9 cellular contexts compared by ENCODE assay signal in the genomic region with DNA sequence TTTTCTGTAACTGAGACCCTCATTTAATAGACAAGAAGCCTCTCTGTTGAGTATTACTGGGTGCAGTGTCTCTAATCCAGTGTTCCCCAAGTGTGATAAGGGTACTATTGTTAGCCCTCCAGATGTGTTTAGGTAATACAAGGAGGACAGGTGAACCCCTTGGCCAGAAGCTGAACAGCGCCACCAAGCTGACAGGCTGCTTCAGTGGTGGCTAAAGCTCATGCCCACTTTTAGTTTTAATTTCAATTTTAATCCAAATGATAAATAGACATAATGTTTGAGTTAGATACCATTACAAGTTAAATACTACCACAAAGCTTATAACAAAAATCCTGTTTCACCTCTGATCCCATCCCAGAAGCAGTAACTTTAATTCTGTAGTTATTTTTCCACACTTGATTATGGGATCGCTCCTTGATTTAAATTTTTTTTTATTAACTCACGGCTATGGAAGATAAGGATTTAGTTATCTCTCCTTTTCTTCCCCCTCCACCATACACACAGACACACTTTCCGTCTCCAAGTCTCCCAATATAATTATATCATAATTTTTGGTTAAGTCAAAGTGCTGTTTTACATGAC. TPM values are rescaled to one million over a fixed set of nuclear protein-coding genes. Genes with fewer than 3 reads are reported as not detected.
DNase-seq lines count a peak whose midpoint lies in the region; ATAC-seq and TF ChIP-seq lines count a peak whose summit lies in the region.
"Had no signal": no experiment of that assay in that cellular context is flagged by ENCODE, and none has a peak within 500 bp of the region (broad histone marks: within the 10 kb centered on the region; RNA-seq: fewer than 3 reads in every experiment).

No MANE protein-coding gene starts in this region.

- no peaks in the 10 kb centered on the region for H3K4me1 ChIP-seq in heart right ventricle
- H3K4me1 ChIP-seq in right cardiac atrium (ENCODE audit: control insufficient read depth, insufficient read depth, low read length): no peaks in the 10 kb centered on the region
- H3K4me1 ChIP-seq in OCI-LY7 (ENCODE audit: insufficient read depth, low read length, poor library complexity, severe bottlenecking): peaks cover 5% of the 10 kb centered on the region
- no peaks in the 10 kb centered on the region for H3K4me1 ChIP-seq in esophagus squamous epithelium
- H3K4me1 ChIP-seq in transverse colon: no peaks in the 10 kb centered on the region

- TF ChIP-seq CTCF in heart right ventricle (IDR thresholded peaks at IDR 0.05) (peak in 7 of 9 donors; percentile 21 to 53 (median 39)), OCI-LY7 (conservative IDR thresholded peaks at IDR 0.05; ENCODE audit: low read length) (peak; percentile 89), esophagus squamous epithelium (IDR thresholded peaks at IDR 0.05) (peak in 5 of 6 experiments; percentile 16 to 49 (median 32)), transverse colon (IDR thresholded peaks at IDR 0.05) (peak; percentile 26 to 42 (median 32))

- no TSS peak for BruUV-seq in OCI-LY7 (replicated peaks; lab: Mats Ljungman, UMichigan)

- H3K4me2 ChIP-seq in OCI-LY7 (ENCODE audit: low read length): 0 out of 2 replicates have a peak overlapping the region, but pooled peaks have one; percentile 9

- CTCF ChIA-PET in OCI-LY7 (lab: Charles Lee; ENCODE audit: unreplicated experiment): interaction anchor here (0.6 to 1.1 kb wide), 2 partner anchors 44 to 87 kb away, joined by 3 read pairs; no protein-coding TSS in a partner anchor

- DNase-seq in heart right ventricle: no peak
- no peak for DNase-seq in right cardiac atrium
- DNase-seq in OCI-LY7 (ENCODE audit: low spot score): peak; percentile 58
- no peak for DNase-seq in esophagus squamous epithelium (lab: John Stamatoyannopoulos, UW)
- peak; percentile 21 for DNase-seq in transverse colon
- DNase-seq in GOT3 (lab: John Stamatoyannopoulos, UW): no peak
- no peak for DNase-seq in EL
- DNase-seq: activated B cell treated with CpG ODN at 0.5 μM for 24 hours had no signal

- no peaks in the 10 kb centered on the region for H3K79me2 ChIP-seq in OCI-LY7 (ENCODE audit: insufficient read depth, low read depth, low read length)

- TF ChIP-seq POLR2A in esophagus squamous epithelium (IDR thresholded peaks at IDR 0.05) (no peak), transverse colon (IDR thresholded peaks at IDR 0.05) (no peak)

- H4K20me1 ChIP-seq in OCI-LY7 (ENCODE audit: insufficient read depth, low read length): no peaks in the 10 kb centered on the region

- no peak overlapping the region for H3K4me3 ChIP-seq in heart right ventricle
- no peak overlapping the region for H3K4me3 ChIP-seq in right cardiac atrium (ENCODE audit: low read length)
- H3K4me3 ChIP-seq in OCI-LY7 (ENCODE audit: low read depth, low read length, poor library complexity, severe bottlenecking): no peak overlapping the region
- H3K4me3 ChIP-seq in esophagus squamous epithelium: no peak overlapping the region
- no peak overlapping the region for H3K4me3 ChIP-seq in transverse colon

- POLR2A ChIA-PET in OCI-LY7 (lab: Charles Lee): interaction anchor here (1.0 to 1.3 kb wide), 2 partner anchors 10 to 32 kb away, joined by 5 to 6 read pairs; no protein-coding TSS in a partner anchor

- no peaks in the 10 kb centered on the region for H3K9me3 ChIP-seq in heart right ventricle
- no peaks in the 10 kb centered on the region for H3K9me3 ChIP-seq in right cardiac atrium (ENCODE audit: control insufficient read depth, low read length)
- no peaks in the 10 kb centered on the region for H3K9me3 ChIP-seq in OCI-LY7 (ENCODE audit: low read length)
- no peaks in the 10 kb centered on the region for H3K9me3 ChIP-seq in esophagus squamous epithelium
- no peaks in the 10 kb centered on the region for H3K9me3 ChIP-seq in transverse colon

- ATAC-seq in heart right ventricle (no peak), right cardiac atrium (no peak), GM19452 (IDR thresholded peaks at IDR 0.05; ENCODE audit: unreplicated experiment) (no peak)

- H3K27me3 ChIP-seq in heart right ventricle (peaks cover 0 to 58% (median 45%) of the 10 kb centered on the region in 7 donors), right cardiac atrium (ENCODE audit: control insufficient read depth, insufficient read depth) (no peaks in the 10 kb centered on the region), esophagus squamous epithelium (peaks cover 0 to 60% (median 0%) of the 10 kb centered on the region in 4 donors), transverse colon (peaks cover 66% of the 10 kb centered on the region)

- in situ Hi-C loops in transverse colon (cut with MboI; ENCODE audit: low pct_ligation_motif_present in 1 of 4, low pct_unique_long_range_greater_than_20kb in 1 of 4, low sequenced_read_pairs in 3 of 4): no loop called here

- peak overlapping the region; percentile 2; the same call in 1 of the 2 replicates for H2AFZ ChIP-seq in OCI-LY7 (ENCODE audit: low read length)

- no peaks in the 10 kb centered on the region for H3K9me2 ChIP-seq in OCI-LY7 (ENCODE audit: insufficient read depth, low read length)

- no peak for TF ChIP-seq EP300 in transverse colon (IDR thresholded peaks at IDR 0.05; ENCODE audit: low read depth)

- no peaks in the 10 kb centered on the region for H3K36me3 ChIP-seq in heart right ventricle
- no peaks in the 10 kb centered on the region for H3K36me3 ChIP-seq in OCI-LY7 (ENCODE audit: insufficient read depth, low read length)
- H3K36me3 ChIP-seq in esophagus squamous epithelium: no peaks in the 10 kb centered on the region
- H3K36me3 ChIP-seq in transverse colon: no peaks in the 10 kb centered on the region

- no peak overlapping the region for H3K27ac ChIP-seq in heart right ventricle
- H3K27ac ChIP-seq in right cardiac atrium (ENCODE audit: low read length): no peak overlapping the region
- no peak overlapping the region for H3K27ac ChIP-seq in OCI-LY7 (ENCODE audit: low read depth, low read length, poor library complexity, severe bottlenecking)
- no peak overlapping the region for H3K27ac ChIP-seq in esophagus squamous epithelium
- H3K27ac ChIP-seq in transverse colon: no peak overlapping the region

- intact Hi-C loops in heart right ventricle (cut with DNase I): loop anchor here in 4 of 10 donors (10.0 kb wide), 4 partner anchors 58 to 328 kb away; no protein-coding TSS in a partner anchor
- intact Hi-C loops in right cardiac atrium (cut with DNase I): loop anchor here in 1 of 4 donors (5.0 kb wide), 1 partner anchor 69 kb away; no protein-coding TSS in a partner anchor
- intact Hi-C loops in OCI-LY7 (cut with micrococcal nuclease; ENCODE audit: unreplicated experiment): loop anchor here (1.0 to 5.0 kb wide), 3 partner anchors 86 to 291 kb away; no protein-coding TSS in a partner anchor
- intact Hi-C loops in esophagus squamous epithelium (cut with DNase I): no loop called here
- intact Hi-C loops in transverse colon (cut with DNase I; ENCODE audit: low total_unique reads): no loop called here

- WGBS in heart right ventricle, 2 donors: 44 to 47% methylated on average over 4 of the region's 4 CpGs
- WGBS in right cardiac atrium: 36% methylated on average over 4 of the region's 4 CpGs
- 46 to 50% methylated on average over 4 of the region's 4 CpGs for WGBS in esophagus squamous epithelium, 2 donors
- WGBS in transverse colon (ENCODE audit: low coverage in 1 of 2), 2 donors: 14 to 47% methylated on average over 2 to 4 of the region's 4 CpGs

RNA-seq across cellular contexts. Expression of a gene that starts 8.3 kb away (rescaled TPM):
- total RNA-seq in heart right ventricle: 10 to 100 TPM; 10.7 to 17.2 (median 13.9) TPM
- 1 to 10 TPM; 5.4 to 5.6 TPM for polyA plus RNA-seq in heart right ventricle
- total RNA-seq in right cardiac atrium: 10 to 100 TPM; 10.8 to 16.5 (median 12.7) TPM
- polyA plus RNA-seq in right cardiac atrium: 7.8 TPM
- 18.7 and 22.3 TPM in 2 replicates for total RNA-seq in OCI-LY7 (2014; rRNA removed; shearing (Covaris generic))
- 21.4 and 24.1 TPM in 2 replicates for total RNA-seq in OCI-LY7 (2022)
- total RNA-seq in esophagus squamous epithelium: 10 to 100 TPM; 20.8 to 31.1 (median 26.1) TPM
- 10 to 100 TPM; 19.9 to 27.9 (median 23.9) TPM for total RNA-seq in transverse colon

Comparison
In these comparisons a context has a peak if more than half of its experiments do, and no peak if none do; other contexts are left out.
1. DNase-seq: peak in OCI-LY7 (single experiment) and transverse colon (single experiment); none in heart right ventricle (0 of 2), right cardiac atrium (0 of 3), esophagus squamous epithelium (single experiment), GOT3 (single experiment) and EL (single experiment).
2. CTCF ChIP-seq: peak in every context shown above with its lines; median percentile 89 in OCI-LY7; 39 in heart right ventricle; 32 in esophagus squamous epithelium; 32 in transverse colon.